11 cellular contexts compared by ENCODE assay signal in the genomic region with DNA sequence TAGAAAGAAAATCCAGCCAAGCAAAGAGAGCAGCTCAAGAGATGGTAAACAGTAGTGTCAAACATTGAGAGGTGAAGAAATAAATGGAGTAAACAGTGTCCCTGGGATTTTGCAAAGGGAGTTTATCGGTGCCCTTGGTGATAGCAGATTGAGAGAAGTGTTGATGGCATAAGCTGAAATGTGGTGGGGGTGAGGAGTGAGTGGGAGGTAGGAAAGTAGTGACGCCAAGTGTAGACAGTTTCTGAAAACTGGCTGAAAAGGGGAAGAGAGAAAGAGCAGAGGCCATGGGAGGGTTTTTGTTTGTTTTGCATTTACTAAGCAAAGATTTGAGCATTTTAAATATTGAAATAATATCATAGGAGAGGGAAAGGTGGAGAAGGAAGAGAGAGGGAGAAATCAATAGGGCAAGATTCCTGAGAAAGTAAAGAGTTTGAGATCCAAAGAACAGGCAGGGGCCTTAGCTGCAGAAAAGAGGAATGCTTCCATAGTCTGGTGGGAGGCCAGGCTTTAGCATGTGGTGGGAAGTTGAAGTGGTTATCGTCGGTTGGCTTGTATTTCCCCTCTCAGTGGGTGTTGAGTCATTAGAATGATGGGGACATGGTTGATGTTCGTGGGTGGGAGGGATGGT. TPM values are rescaled to one million over a fixed set of nuclear protein-coding genes. Genes with fewer than 3 reads are reported as not detected.
DNase-seq lines count a peak whose midpoint lies in the region; ATAC-seq and TF ChIP-seq lines count a peak whose summit lies in the region.
"Had no signal": no experiment of that assay in that cellular context is flagged by ENCODE, and none has a peak within 500 bp of the region (broad histone marks: within the 10 kb centered on the region; RNA-seq: fewer than 3 reads in every experiment).

No MANE protein-coding gene starts in this region.

- H3K36me3 Mint-ChIP-seq in activated naive CD4-positive, alpha-beta T cell treated with anti-CD3 and anti-CD28 coated beads, Interleukin-2, amount 50 U/mL, for 72 hours, result no peaks in the 10 kb centered on the region

- no peak for TF ChIP-seq CTCF in GM13976 (IDR thresholded peaks at IDR 0.05; ENCODE audit: borderline replicate concordance, control extremely low read depth, extremely low read depth, insufficient read depth, missing control alignments)

- in situ Hi-C loops in GM13976 (cut with MboI; ENCODE audit: low sequenced_read_pairs, unreplicated experiment), result no loop called here

- DNase-seq in GM13976 (ENCODE audit: low spot score) (peak; percentile 62), SKM-1 treated with dmso at 0.1 percent for 144 hours (lab: John Stamatoyannopoulos, UW; ENCODE audit: unreplicated experiment) (peak; percentile 87), foreskin melanocyte (no peak), RKO (ENCODE audit: low spot score) (no peak)
- DNase-seq in activated naive CD4-positive, alpha-beta T cell treated with anti-CD3 and anti-CD28 coated beads, Interleukin-2, amount 50 U/mL, for 72 hours (ENCODE audit: low spot score in 2 of 2), result no peak
- DNase-seq in activated CD4-positive, CD25-positive, alpha-beta regulatory T cell treated with anti-CD3 and anti-CD28 coated beads, Interleukin-2, amount 50 U/mL, for 72 hours, result no peak
- DNase-seq: activated CD4-positive, alpha-beta T cell treated with anti-CD3 and anti-CD28 coated beads for 36 hours; H7; NCI-H446 had no signal

- peaks cover 22 to 25% of the 10 kb centered on the region in 2 donors for H3K9me3 Mint-ChIP-seq in activated naive CD4-positive, alpha-beta T cell treated with anti-CD3 and anti-CD28 coated beads, Interleukin-2, amount 50 U/mL, for 72 hours

- ATAC-seq in GM21381 (IDR thresholded peaks at IDR 0.05; ENCODE audit: unreplicated experiment) (peak; percentile 97), HG03103 (IDR thresholded peaks at IDR 0.05; ENCODE audit: low read depth, unreplicated experiment) (peak; percentile 95)
- no peak for ATAC-seq in activated naive CD4-positive, alpha-beta T cell treated with anti-CD3 and anti-CD28 coated beads, Interleukin-2, amount 50 U/mL, for 72 hours
- ATAC-seq: activated CD4-positive, alpha-beta T cell treated with anti-CD3 and anti-CD28 coated beads for 36 hours had no signal

- H3K27ac Mint-ChIP-seq in activated naive CD4-positive, alpha-beta T cell treated with anti-CD3 and anti-CD28 coated beads, Interleukin-2, amount 50 U/mL, for 72 hours, result no peak overlapping the region
- H3K27ac Mint-ChIP-seq: activated CD4-positive, alpha-beta T cell treated with anti-CD3 and anti-CD28 coated beads for 36 hours had no signal

RNA-seq across cellular contexts. Expression of a gene that starts 26.9 kb away (rescaled TPM):
- not detected for total RNA-seq in activated naive CD4-positive, alpha-beta T cell treated with anti-CD3 and anti-CD28 coated beads, Interleukin-2, amount 50 U/mL, for 72 hours
- total RNA-seq: activated CD4-positive, alpha-beta T cell treated with anti-CD3 and anti-CD28 coated beads for 36 hours had no signal

Comparison
In these comparisons a context has a peak if more than half of its experiments do, and no peak if none do; other contexts are left out.
1. DNase-seq: peak in GM13976 (single experiment) and SKM-1 treated with dmso at 0.1 percent for 144 hours (single experiment); none in foreskin melanocyte (single experiment), activated naive CD4-positive, alpha-beta T cell treated with anti-CD3 and anti-CD28 coated beads, Interleukin-2, amount 50 U/mL, for 72 hours (0 of 2), activated CD4-positive, CD25-positive, alpha-beta regulatory T cell treated with anti-CD3 and anti-CD28 coated beads, Interleukin-2, amount 50 U/mL, for 72 hours (single experiment) and RKO (single experiment).
2. ATAC-seq: peak in GM21381 (single experiment) and HG03103 (single experiment); none in activated naive CD4-positive, alpha-beta T cell treated with anti-CD3 and anti-CD28 coated beads, Interleukin-2, amount 50 U/mL, for 72 hours (0 of 2).